8 cellular contexts compared by ENCODE assay signal in the genomic region with DNA sequence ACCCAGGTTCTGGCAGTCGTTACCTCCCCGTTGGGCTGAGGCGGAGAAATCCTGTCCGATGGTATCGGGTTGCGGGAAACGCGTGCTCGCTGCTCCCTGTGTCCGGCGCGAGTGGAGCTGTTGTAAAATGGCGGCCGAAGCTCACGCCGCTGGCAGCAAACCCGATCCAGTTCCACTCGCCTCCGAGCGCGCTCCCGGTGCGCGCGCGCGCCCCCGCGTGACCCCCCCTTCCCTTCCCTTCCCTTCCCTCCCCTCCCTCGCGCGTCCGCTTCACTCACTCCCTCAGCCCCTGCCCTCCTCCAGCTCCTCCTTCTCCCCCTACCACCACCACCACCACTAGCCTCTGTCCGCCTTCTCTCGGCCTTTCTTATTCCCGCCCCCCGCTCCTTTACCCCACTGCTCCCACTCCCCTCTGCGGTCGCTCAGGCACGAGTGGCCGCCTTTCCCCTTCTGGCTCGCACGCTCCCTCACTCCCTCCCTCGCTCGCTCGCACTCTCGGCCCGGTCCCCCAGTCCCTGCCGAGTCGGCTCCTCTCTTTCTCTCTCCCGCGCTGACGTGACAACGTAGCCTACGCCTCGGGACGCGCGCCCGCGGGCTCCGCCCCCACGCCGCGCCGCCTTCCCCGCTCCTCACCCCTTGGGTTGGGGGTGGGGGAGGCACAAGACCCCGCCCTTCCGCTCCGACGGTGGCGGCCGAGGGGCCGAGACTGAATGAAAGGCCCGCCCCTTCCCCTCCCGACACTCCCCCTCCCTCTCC. TPM values are rescaled to one million over a fixed set of nuclear protein-coding genes. Genes with fewer than 3 reads are reported as not detected.
DNase-seq lines count a peak whose midpoint lies in the region; ATAC-seq and TF ChIP-seq lines count a peak whose summit lies in the region.

A gene (minus strand): TSS at position 113 of the 756 bp plus-strand sequence. CDS start 1,447 bp downstream, outside the sequence.

- ATAC-seq in HG02870 (IDR thresholded peaks at IDR 0.05; ENCODE audit: unreplicated experiment) (peak; percentile 71), T-cell (replicated peaks in 1 of 4) (peak; percentile 81 to 86 (median 82))

- peak; percentile 53 for TF ChIP-seq EP300 in transverse colon (IDR thresholded peaks at IDR 0.05; ENCODE audit: low read depth)

- peaks cover 45 to 52% (median 48%) of the 10 kb centered on the region in 3 donors for H3K4me1 Mint-ChIP-seq in T-cell

- H3K4me1 ChIP-seq in transverse colon: peaks cover 9 to 46% (median 32%) of the 10 kb centered on the region in 4 donors

- intact Hi-C loops in cardiac septum (cut with DNase I): loop anchor here (1.0 kb wide), 2 partner anchors 35 to 49 kb away; no protein-coding TSS in a partner anchor
- intact Hi-C loops in transverse colon (cut with DNase I; ENCODE audit: low total_unique reads): loop anchor here (1.0 kb wide), 1 partner anchor 36 kb away; no protein-coding TSS in a partner anchor

- H3K4me3 ChIP-seq in transverse colon: peak within 1 kb of the TSS; percentile 66 to 99 (median 95)

- CTCF ChIA-PET in T-cell (lab: Charles Lee): interaction anchor here in 1 of 2 donors (0.6 to 3.8 kb wide), 4 partner anchors 33 to 49 kb away, joined by 3 to 65 read pairs (median 6); a partner anchor contains a TSS

- peak within 1 kb of the TSS; percentile 87 to 93 (median 91) for H3K4me3 Mint-ChIP-seq in T-cell

- H3K36me3 ChIP-seq in transverse colon: peaks cover 0 to 20% (median 5%) of the 10 kb centered on the region in 4 donors

- peaks cover 30% of the 10 kb centered on the region for H3K36me3 Mint-ChIP-seq in T-cell

- H3K27ac ChIP-seq in adipose tissue (ENCODE audit: low read depth, low read length) (peak within 1 kb of the TSS; percentile 99), transverse colon (peak within 1 kb of the TSS; percentile 97 to 100 (median 98))

- POLR2A ChIA-PET in T-cell (lab: Charles Lee): interaction anchor here (0.5 to 10.0 kb wide), 12 partner anchors 27 to 90 kb away, joined by 3 to 441 read pairs (median 5); a partner anchor contains a TSS

- in situ Hi-C loops in GM13977 (cut with MboI; ENCODE audit: low pct_unique_long_range_greater_than_20kb, low sequenced_read_pairs, unreplicated experiment): no loop called here
- in situ Hi-C loops in transverse colon (cut with MboI; ENCODE audit: low pct_ligation_motif_present in 1 of 4, low pct_unique_long_range_greater_than_20kb in 1 of 4, low sequenced_read_pairs in 3 of 4): no loop called here

- H3K27ac Mint-ChIP-seq in T-cell: peak within 1 kb of the TSS; percentile 97 to 99

- no peaks in the 10 kb centered on the region for H3K9me3 Mint-ChIP-seq in T-cell

- peak; percentile 98 for TF ChIP-seq POLR2A in transverse colon (IDR thresholded peaks at IDR 0.05)

- no peaks in the 10 kb centered on the region for H3K27me3 Mint-ChIP-seq in T-cell

- 0 to 1% (median 1%) methylated on average over 50 to 76 of the region's 76 CpGs for WGBS in adipose tissue, 3 donors
- WGBS in transverse colon (ENCODE audit: low coverage in 1 of 2), 2 donors: 0 to 1% methylated on average over 8 to 69 of the region's 76 CpGs

- no peaks in the 10 kb centered on the region for H3K27me3 ChIP-seq in transverse colon

- H3K9me3 ChIP-seq in transverse colon: no peaks in the 10 kb centered on the region

- DNase-seq in GM13977 (ENCODE audit: low spot score): peak; percentile 93
- DNase-seq in NCI-H146 (lab: John Stamatoyannopoulos, UW): peak; percentile 98
- peak; percentile 96 to 99 (median 98) for DNase-seq in T-cell
- DNase-seq in cardiac septum (ENCODE audit: low spot score): peak; percentile 100
- DNase-seq in pons (ENCODE audit: low spot score): peak; percentile 99
- peak; percentile 99 for DNase-seq in transverse colon

- no peak for TF ChIP-seq CTCF in GM13977 (IDR thresholded peaks at IDR 0.05; ENCODE audit: extremely low read depth, insufficient read depth, missing control alignments)
- TF ChIP-seq CTCF in transverse colon (IDR thresholded peaks at IDR 0.05): no peak

RNA-seq across cellular contexts. Expression of the gene that starts here (rescaled TPM):
- 10 to 100 TPM; 73.5 to 85.1 (median 80.5) TPM for total RNA-seq in T-cell
- polyA plus RNA-seq in adipose tissue: 10 to 100 TPM; 18.9 to 48.5 (median 42.6) TPM
- total RNA-seq in cardiac septum: 73.1 TPM
- total RNA-seq in transverse colon: 10 to 100 TPM; 27.7 to 84.8 (median 41.9) TPM

Comparison
In these comparisons a context has a peak if more than half of its experiments do, and no peak if none do; other contexts are left out.
1. Peak in every context shown above with its lines: DNase-seq, ATAC-seq, H3K4me3 ChIP-seq and H3K27ac ChIP-seq.